In genomic region chr4:110490109-110490508, GRCh38 we compare ENCODE assay signal across 39 cellular contexts. TPM values are rescaled to one million over a fixed set of nuclear protein-coding genes. Genes with fewer than 3 reads are reported as not detected.
"Had no signal": no experiment of that assay in that cellular context is flagged by ENCODE, and none has a peak within 500 bp of the region (broad histone marks: within the 10 kb centered on the region; RNA-seq: fewer than 3 reads in every experiment).

No MANE protein-coding gene starts in this region.

- H3K27ac Mint-ChIP-seq: activated CD4-positive, alpha-beta memory T cell treated with anti-CD3 and anti-CD28 coated beads, Interleukin-2, amount 10 ng/mL, durations not matched to agents 7 days and 5 days; activated CD8-positive, alpha-beta memory T cell treated with anti-CD3 and anti-CD28 coated beads, Interleukin-2, amount 10 ng/mL, durations not matched to agents 7 days and 5 days; activated naive CD4-positive, alpha-beta T cell treated with anti-CD3 and anti-CD28 coated beads, Interleukin-2, amount 10 ng/mL, durations not matched to agents 7 days and 5 days; activated naive CD8-positive, alpha-beta T cell; activated naive CD8-positive, alpha-beta T cell treated with anti-CD3 and anti-CD28 coated beads, Interleukin-2, amount 50 U/mL, for 24 hours; brain had no signal

- H3K27ac ChIP-seq: Peyer's patch, RWPE1, WERI-Rb-1 had no signal

- ATAC-seq: activated CD8-positive, alpha-beta memory T cell treated with anti-CD3 and anti-CD28 coated beads, Interleukin-2, amount 10 ng/mL, durations not matched to agents 7 days and 5 days; activated naive CD8-positive, alpha-beta T cell treated with anti-CD3 and anti-CD28 coated beads, Interleukin-2, amount 50 U/mL, for 24 hours; K562; PC-3; Right ventricle myocardium inferior; SK-N-SH treated with all-trans-retinoic acid at 6 μM for 48 hours had no signal

- DNase-seq: activated CD4-positive, alpha-beta memory T cell treated with anti-CD3 and anti-CD28 coated beads, Interleukin-2, amount 10 ng/mL, durations not matched to agents 7 days and 5 days; activated CD4-positive, alpha-beta T cell treated with anti-CD3 and anti-CD28 coated beads for 1 hour; activated CD4-positive, alpha-beta T cell treated with anti-CD3 and anti-CD28 coated beads for 48 hours; activated CD4-positive, CD25-positive, alpha-beta regulatory T cell; activated CD8-positive, alpha-beta memory T cell treated with anti-CD3 and anti-CD28 coated beads for 24 hours; activated CD8-positive, alpha-beta memory T cell treated with anti-CD3 and anti-CD28 coated beads, Interleukin-2, amount 10 ng/mL, durations not matched to agents 7 days and 5 days; activated CD8-positive, alpha-beta memory T cell treated with anti-CD3 and anti-CD28 coated beads, Interleukin-2, amount 50 U/mL, for 48 hours; activated effector memory CD4-positive, alpha-beta T cell treated with Interleukin-2 at 50 U/mL for 16 hours; activated naive CD4-positive, alpha-beta T cell treated with anti-CD3 and anti-CD28 coated beads, Interleukin-2, amount 10 ng/mL, durations not matched to agents 7 days and 5 days; activated naive CD8-positive, alpha-beta T cell treated with anti-CD3 and anti-CD28 coated beads, Interleukin-2, amount 50 U/mL, for 24 hours; activated T-cell treated with anti-CD3 and anti-CD28 coated beads, Interleukin-2, amount 50 U/mL, for 48 hours; anterior cingulate cortex; caudate nucleus; cerebellar nuclear complex; NCI-H1092; NCI-H1436 treated with DMSO at 0.1 percent for 48 hours; NCI-H1694 treated with DMSO at 0.1 percent for 48 hours; NCI-H2029 treated with DMSO at 0.1 percent for 48 hours; NCI-H2107; NCI-H2171 treated with DMSO at 0.1 percent for 48 hours; NCI-H2227 treated with DMSO at 0.1 percent for 48 hours; NCI-H446; NCI-H510A treated with DMSO at 0.1 percent for 48 hours; NCI-H526 treated with DMSO at 0.1 percent for 48 hours; NCI-H774; PC-3; Peyer's patch; SIG-M5; T1000; WERI-Rb-1 had no signal

- H3K9me3 Mint-ChIP-seq: activated CD4-positive, alpha-beta memory T cell treated with anti-CD3 and anti-CD28 coated beads, Interleukin-2, amount 10 ng/mL, durations not matched to agents 7 days and 5 days; activated naive CD4-positive, alpha-beta T cell treated with anti-CD3 and anti-CD28 coated beads, Interleukin-2, amount 10 ng/mL, durations not matched to agents 7 days and 5 days; activated naive CD8-positive, alpha-beta T cell treated with anti-CD3 and anti-CD28 coated beads, Interleukin-2, amount 50 U/mL, for 24 hours; brain had no signal

- H3K4me1 Mint-ChIP-seq: activated CD4-positive, alpha-beta memory T cell treated with anti-CD3 and anti-CD28 coated beads, Interleukin-2, amount 10 ng/mL, durations not matched to agents 7 days and 5 days; activated CD8-positive, alpha-beta memory T cell treated with anti-CD3 and anti-CD28 coated beads, Interleukin-2, amount 10 ng/mL, durations not matched to agents 7 days and 5 days; activated naive CD4-positive, alpha-beta T cell treated with anti-CD3 and anti-CD28 coated beads, Interleukin-2, amount 10 ng/mL, durations not matched to agents 7 days and 5 days had no signal

- H3K4me3 Mint-ChIP-seq: activated CD4-positive, alpha-beta memory T cell treated with anti-CD3 and anti-CD28 coated beads, Interleukin-2, amount 10 ng/mL, durations not matched to agents 7 days and 5 days; activated CD8-positive, alpha-beta memory T cell treated with anti-CD3 and anti-CD28 coated beads, Interleukin-2, amount 10 ng/mL, durations not matched to agents 7 days and 5 days; activated naive CD4-positive, alpha-beta T cell treated with anti-CD3 and anti-CD28 coated beads, Interleukin-2, amount 10 ng/mL, durations not matched to agents 7 days and 5 days; activated naive CD8-positive, alpha-beta T cell; activated naive CD8-positive, alpha-beta T cell treated with anti-CD3 and anti-CD28 coated beads, Interleukin-2, amount 50 U/mL, for 24 hours; brain had no signal

- H3K4me3 ChIP-seq: K562, Peyer's patch had no signal

- H3K36me3 ChIP-seq: WERI-Rb-1 had no signal

- H3K36me3 Mint-ChIP-seq: activated CD8-positive, alpha-beta memory T cell treated with anti-CD3 and anti-CD28 coated beads, Interleukin-2, amount 10 ng/mL, durations not matched to agents 7 days and 5 days; activated naive CD4-positive, alpha-beta T cell treated with anti-CD3 and anti-CD28 coated beads, Interleukin-2, amount 10 ng/mL, durations not matched to agents 7 days and 5 days; activated naive CD8-positive, alpha-beta T cell; brain had no signal

- H3K27me3 ChIP-seq: Peyer's patch had no signal

- H3K9me3 ChIP-seq: Peyer's patch had no signal

RNA-seq across cellular contexts. Expression of gene ENPEP, which starts 14.2 kb away (rescaled TPM):
- total RNA-seq: bronchial epithelial cell, K562, MCF 10A, PC-3, SK-MEL-5 had no signal
